Comparison of ENCODE assay signal across 1 cellular context in genomic region chr1:73701816-73702215, GRCh38.
TF ChIP-seq lines count a peak whose summit lies in the region.

No MANE protein-coding gene starts in this region.

TF ChIP-seq in GM23338, 12 proteins besides CTCF, POLR2A, EP300 and RAD21 (continued from another document):
- no peak for TF ChIP-seq ZNF462 (CRISPR knock-in tag; IDR thresholded peaks at IDR 0.05)
TF ChIP-seq in GM23338: peak in this region for 0.
